ENCODE assay signal across 2 cellular contexts in genomic region chr11:15940462-15941205, GRCh38.
TF ChIP-seq lines count a peak whose summit lies in the region.

No MANE protein-coding gene starts in this region.

TF ChIP-seq in GM23338, 12 proteins besides CTCF, POLR2A, EP300 and RAD21:
- TF ChIP-seq ZNF462 (CRISPR knock-in tag; IDR thresholded peaks at IDR 0.05) (no peak), EZH2phosphoT487 (IDR thresholded peaks at IDR 0.05; ENCODE audit: unreplicated experiment) (no peak), ZNF331 (CRISPR knock-in tag; IDR thresholded peaks at IDR 0.05; ENCODE audit: low read depth) (no peak), ETS1 (IDR thresholded peaks at IDR 0.05) (no peak), EZH2 (IDR thresholded peaks at IDR 0.05; ENCODE audit: low read depth, unreplicated experiment) (no peak)
- TF ChIP-seq, protein P1, sequence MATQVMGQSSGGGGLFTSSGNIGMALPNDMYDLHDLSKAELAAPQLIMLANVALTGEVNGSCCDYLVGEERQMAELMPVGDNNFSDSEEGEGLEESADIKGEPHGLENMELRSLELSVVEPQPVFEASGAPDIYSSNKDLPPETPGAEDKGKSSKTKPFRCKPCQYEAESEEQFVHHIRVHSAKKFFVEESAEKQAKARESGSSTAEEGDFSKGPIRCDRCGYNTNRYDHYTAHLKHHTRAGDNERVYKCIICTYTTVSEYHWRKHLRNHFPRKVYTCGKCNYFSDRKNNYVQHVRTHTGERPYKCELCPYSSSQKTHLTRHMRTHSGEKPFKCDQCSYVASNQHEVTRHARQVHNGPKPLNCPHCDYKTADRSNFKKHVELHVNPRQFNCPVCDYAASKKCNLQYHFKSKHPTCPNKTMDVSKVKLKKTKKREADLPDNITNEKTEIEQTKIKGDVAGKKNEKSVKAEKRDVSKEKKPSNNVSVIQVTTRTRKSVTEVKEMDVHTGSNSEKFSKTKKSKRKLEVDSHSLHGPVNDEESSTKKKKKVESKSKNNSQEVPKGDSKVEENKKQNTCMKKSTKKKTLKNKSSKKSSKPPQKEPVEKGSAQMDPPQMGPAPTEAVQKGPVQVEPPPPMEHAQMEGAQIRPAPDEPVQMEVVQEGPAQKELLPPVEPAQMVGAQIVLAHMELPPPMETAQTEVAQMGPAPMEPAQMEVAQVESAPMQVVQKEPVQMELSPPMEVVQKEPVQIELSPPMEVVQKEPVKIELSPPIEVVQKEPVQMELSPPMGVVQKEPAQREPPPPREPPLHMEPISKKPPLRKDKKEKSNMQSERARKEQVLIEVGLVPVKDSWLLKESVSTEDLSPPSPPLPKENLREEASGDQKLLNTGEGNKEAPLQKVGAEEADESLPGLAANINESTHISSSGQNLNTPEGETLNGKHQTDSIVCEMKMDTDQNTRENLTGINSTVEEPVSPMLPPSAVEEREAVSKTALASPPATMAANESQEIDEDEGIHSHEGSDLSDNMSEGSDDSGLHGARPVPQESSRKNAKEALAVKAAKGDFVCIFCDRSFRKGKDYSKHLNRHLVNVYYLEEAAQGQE (IDR thresholded peaks at IDR 0.05; ENCODE audit: unreplicated experiment): no peak

TF ChIP-seq in IMR-90, 13 proteins besides CTCF, POLR2A, EP300 and RAD21:
- no peak for TF ChIP-seq MAFK (IDR thresholded peaks at IDR 0.05; ENCODE audit: low read depth, low read length)
- TF ChIP-seq, protein P2, sequence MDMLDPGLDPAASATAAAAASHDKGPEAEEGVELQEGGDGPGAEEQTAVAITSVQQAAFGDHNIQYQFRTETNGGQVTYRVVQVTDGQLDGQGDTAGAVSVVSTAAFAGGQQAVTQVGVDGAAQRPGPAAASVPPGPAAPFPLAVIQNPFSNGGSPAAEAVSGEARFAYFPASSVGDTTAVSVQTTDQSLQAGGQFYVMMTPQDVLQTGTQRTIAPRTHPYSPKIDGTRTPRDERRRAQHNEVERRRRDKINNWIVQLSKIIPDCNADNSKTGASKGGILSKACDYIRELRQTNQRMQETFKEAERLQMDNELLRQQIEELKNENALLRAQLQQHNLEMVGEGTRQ (IDR thresholded peaks at IDR 0.05; ENCODE audit: low read depth, low read length): no peak
- no peak for TF ChIP-seq MAZ (IDR thresholded peaks at IDR 0.05; ENCODE audit: borderline replicate concordance, low read depth, low read length)
- no peak for TF ChIP-seq MXI1 (IDR thresholded peaks at IDR 0.05; ENCODE audit: borderline replicate concordance, low read depth, low read length)
- TF ChIP-seq CEBPB (IDR thresholded peaks at IDR 0.05; ENCODE audit: low read depth, low read length): no peak
- TF ChIP-seq BHLHE40 (IDR thresholded peaks at IDR 0.05; ENCODE audit: low read depth, low read length): no peak
- no peak for TF ChIP-seq SMC3 (IDR thresholded peaks at IDR 0.05; ENCODE audit: low read depth, low read length)
- no peak for TF ChIP-seq NFE2L2 (IDR thresholded peaks at IDR 0.05; ENCODE audit: low read depth, low read length)
- no peak for TF ChIP-seq RFX5 (IDR thresholded peaks at IDR 0.05; ENCODE audit: low read depth, low read length)
- TF ChIP-seq FOS (IDR thresholded peaks at IDR 0.05; ENCODE audit: low read depth, low read length): no peak
- no peak for TF ChIP-seq RCOR1 (IDR thresholded peaks at IDR 0.05; ENCODE audit: insufficient replicate concordance, low read length)
TF ChIP-seq in IMR-90: peak in this region for 0.
